9 cellular contexts compared by ENCODE assay signal in the genomic region with DNA sequence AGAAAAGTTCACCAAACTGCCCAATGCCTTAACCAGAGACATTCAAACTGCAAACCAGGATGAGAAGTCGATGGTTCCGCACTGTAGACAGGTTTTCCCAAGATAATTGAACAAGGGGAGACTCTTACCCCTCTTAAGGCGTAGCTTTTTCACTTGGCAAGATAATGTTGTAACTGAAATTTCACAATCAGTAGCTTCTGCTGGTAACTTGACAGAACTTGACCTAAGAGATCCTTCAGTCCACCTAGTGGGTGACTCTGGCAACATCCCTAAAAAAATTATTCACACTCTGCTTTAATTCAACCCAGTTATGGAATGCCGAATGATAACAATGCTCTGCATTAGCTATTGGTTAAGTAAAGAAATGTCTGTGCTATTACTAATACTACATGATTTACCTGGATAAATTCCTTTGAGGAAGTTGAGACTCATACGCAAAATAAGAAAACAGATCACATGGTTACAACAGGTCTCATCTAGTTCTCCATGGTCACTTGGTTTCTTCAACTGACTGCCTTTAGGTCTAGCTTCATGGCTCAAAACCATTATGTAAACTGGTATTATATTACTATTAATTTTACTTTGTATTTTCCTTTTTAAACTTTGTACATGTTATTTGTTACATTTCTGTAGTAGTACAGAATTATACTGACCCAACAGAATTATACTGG. TPM values are rescaled to one million over a fixed set of nuclear protein-coding genes. Genes with fewer than 3 reads are reported as not detected.
DNase-seq lines count a peak whose midpoint lies in the region; ATAC-seq and TF ChIP-seq lines count a peak whose summit lies in the region.
"Had no signal": no experiment of that assay in that cellular context is flagged by ENCODE, and none has a peak within 500 bp of the region (broad histone marks: within the 10 kb centered on the region; RNA-seq: fewer than 3 reads in every experiment).

No MANE protein-coding gene starts in this region.

- H3K4me3 Mint-ChIP-seq in activated CD4-positive, alpha-beta T cell treated with anti-CD3 and anti-CD28 coated beads, Interleukin-2, amount 10 ng/mL, durations not matched to agents 7 days and 5 days, result no peak overlapping the region
- H3K4me3 Mint-ChIP-seq: activated naive CD4-positive, alpha-beta T cell treated with anti-CD3 and anti-CD28 coated beads, Interleukin-2, amount 50 U/mL, for 24 hours had no signal

- no peak overlapping the region for H2BK5ac ChIP-seq in trophoblast cell (ENCODE audit: low read depth, low read length, poor library complexity)

- TF ChIP-seq POLR2A in Peyer's patch (IDR thresholded peaks at IDR 0.05) (no peak), esophagus muscularis mucosa (IDR thresholded peaks at IDR 0.05; ENCODE audit: low read depth) (no peak)

- no peaks in the 10 kb centered on the region for H3K36me3 ChIP-seq in Peyer's patch
- no peaks in the 10 kb centered on the region for H3K36me3 ChIP-seq in esophagus muscularis mucosa
- H3K36me3 ChIP-seq in trophoblast cell (ENCODE audit: control insufficient read depth in 1 of 2, insufficient read depth in 2 of 2, low read length in 2 of 2), result no peaks in the 10 kb centered on the region

- no peak for TF ChIP-seq EP300 in esophagus muscularis mucosa (IDR thresholded peaks at IDR 0.05)

- H3K27ac ChIP-seq in Peyer's patch, result no peak overlapping the region
- H3K27ac ChIP-seq in esophagus muscularis mucosa (replicated peaks in 1 of 4), result peak overlapping the region in 2 of 4 donors; percentile 24 to 64
- H3K27ac ChIP-seq in trophoblast cell (ENCODE audit: low read depth, low read length), result no peak overlapping the region

- H3K36me3 Mint-ChIP-seq in activated CD4-positive, alpha-beta T cell treated with anti-CD3 and anti-CD28 coated beads, Interleukin-2, amount 10 ng/mL, durations not matched to agents 7 days and 5 days (ENCODE audit: low read depth), result no peaks in the 10 kb centered on the region
- H3K36me3 Mint-ChIP-seq: activated naive CD4-positive, alpha-beta T cell treated with anti-CD3 and anti-CD28 coated beads, Interleukin-2, amount 50 U/mL, for 24 hours had no signal

- no peaks in the 10 kb centered on the region for H3K79me1 ChIP-seq in trophoblast cell (ENCODE audit: low read length)

- no peak overlapping the region for H4K8ac ChIP-seq in trophoblast cell (ENCODE audit: low read depth, low read length)

- H2AK5ac ChIP-seq in trophoblast cell (ENCODE audit: low read length), result no peak overlapping the region

- H3K9me3 Mint-ChIP-seq in activated CD4-positive, alpha-beta T cell treated with anti-CD3 and anti-CD28 coated beads, Interleukin-2, amount 10 ng/mL, durations not matched to agents 7 days and 5 days, result no peaks in the 10 kb centered on the region
- H3K9me3 Mint-ChIP-seq: activated naive CD4-positive, alpha-beta T cell treated with anti-CD3 and anti-CD28 coated beads, Interleukin-2, amount 50 U/mL, for 24 hours had no signal

- no peak overlapping the region for H4K12ac ChIP-seq in trophoblast cell (ENCODE audit: low read depth, low read length)

- H2BK12ac ChIP-seq in trophoblast cell (ENCODE audit: low read length), result no peak overlapping the region

- DNase-seq in Right ventricle myocardium inferior (ENCODE audit: missing footprints) (no peak), cardiac septum (ENCODE audit: low spot score) (no peak), Peyer's patch (no peak), esophagus muscularis mucosa (ENCODE audit: extremely low spot score) (no peak), trophoblast cell (peak; percentile 73 to 91)
- DNase-seq in NK-92 treated with Interleukin-12 subunit alpha and Interleukin-12 subunit beta, amount 100 ng/mL, for 24 hours (lab: John Stamatoyannopoulos, UW), result no peak
- no peak for DNase-seq in activated CD4-positive, alpha-beta T cell treated with anti-CD3 and anti-CD28 coated beads, Interleukin-2, amount 10 ng/mL, durations not matched to agents 7 days and 5 days

- intact Hi-C loops in Right ventricle myocardium inferior (cut with DNase I) (loop anchor here (2.0 kb wide), 1 partner anchor 69 kb away; no protein-coding TSS in a partner anchor), cardiac septum (cut with DNase I) (no loop called here), esophagus muscularis mucosa (cut with DNase I) (no loop called here)

- H3K9me3 ChIP-seq in Peyer's patch (no peaks in the 10 kb centered on the region), esophagus muscularis mucosa (no peaks in the 10 kb centered on the region), trophoblast cell (ENCODE audit: insufficient read depth, low read depth, low read length) (no peaks in the 10 kb centered on the region)

- POLR2A ChIA-PET in activated CD4-positive, alpha-beta T cell treated with anti-CD3 and anti-CD28 coated beads, Interleukin-2, amount 10 ng/mL, durations not matched to agents 7 days and 5 days (lab: Charles Lee), result no interaction called here

- no peak overlapping the region for H4K91ac ChIP-seq in trophoblast cell (ENCODE audit: low read depth, low read length)

- H3K9ac ChIP-seq in trophoblast cell (ENCODE audit: low read length), result no peak overlapping the region

- H3K4me2 ChIP-seq in trophoblast cell (ENCODE audit: low read length), result no peak overlapping the region

- peak; percentile 53 for ATAC-seq in Right ventricle myocardium inferior
- no peak for ATAC-seq in HG02678 (IDR thresholded peaks at IDR 0.05; ENCODE audit: unreplicated experiment)

- H3K23ac ChIP-seq in trophoblast cell (ENCODE audit: low read length), result no peak overlapping the region

- peaks cover 23% of the 10 kb centered on the region for H3K4me1 Mint-ChIP-seq in activated CD4-positive, alpha-beta T cell treated with anti-CD3 and anti-CD28 coated beads, Interleukin-2, amount 10 ng/mL, durations not matched to agents 7 days and 5 days

- peaks cover 12% of the 10 kb centered on the region for H3K79me2 ChIP-seq in trophoblast cell (ENCODE audit: control insufficient read depth, insufficient read depth, low read length, poor library complexity)

- no peak overlapping the region for H2BK120ac ChIP-seq in trophoblast cell (ENCODE audit: insufficient read depth, low read length, poor library complexity)

- H3K4me1 ChIP-seq in Peyer's patch (peaks cover 0 to 7% (median 0%) of the 10 kb centered on the region in 4 donors), esophagus muscularis mucosa (peaks cover 50 to 90% (median 76%) of the 10 kb centered on the region in 4 donors), trophoblast cell (ENCODE audit: control insufficient read depth in 1 of 2, insufficient read depth in 2 of 2, low read length in 2 of 2) (peaks cover 0 to 2% of the 10 kb centered on the region in 2 experiments)

- H3K14ac ChIP-seq in trophoblast cell (ENCODE audit: low read length), result no peak overlapping the region

- 68% methylated on average over 5 of the region's 5 CpGs for WGBS in esophagus muscularis mucosa
- no CpG with 5 or more reads among the region's 5 CpGs for WGBS in trophoblast cell (ENCODE audit: extremely low coverage, insufficient coverage, insufficient read length)

- TF ChIP-seq CTCF in Peyer's patch (IDR thresholded peaks at IDR 0.05) (peak in 5 of 6 experiments; percentile 9 to 59 (median 50)), esophagus muscularis mucosa (IDR thresholded peaks at IDR 0.05) (peak; percentile 39 to 61 (median 41))

- H3K18ac ChIP-seq in trophoblast cell (ENCODE audit: low read length), result no peak overlapping the region

- H3K27me3 Mint-ChIP-seq in activated CD4-positive, alpha-beta T cell treated with anti-CD3 and anti-CD28 coated beads, Interleukin-2, amount 10 ng/mL, durations not matched to agents 7 days and 5 days, result peaks cover 1% of the 10 kb centered on the region
- H3K27me3 Mint-ChIP-seq: activated naive CD4-positive, alpha-beta T cell treated with anti-CD3 and anti-CD28 coated beads, Interleukin-2, amount 50 U/mL, for 24 hours had no signal

- H3K27me3 ChIP-seq in Peyer's patch (no peaks in the 10 kb centered on the region), esophagus muscularis mucosa (no peaks in the 10 kb centered on the region), trophoblast cell (ENCODE audit: insufficient read depth, low read length) (no peaks in the 10 kb centered on the region)

- peak overlapping the region; percentile 55 for H3K4ac ChIP-seq in trophoblast cell (ENCODE audit: low read depth, low read length)

- H3K27ac Mint-ChIP-seq in activated CD4-positive, alpha-beta T cell treated with anti-CD3 and anti-CD28 coated beads, Interleukin-2, amount 10 ng/mL, durations not matched to agents 7 days and 5 days, result no peak overlapping the region
- H3K27ac Mint-ChIP-seq: activated naive CD4-positive, alpha-beta T cell treated with anti-CD3 and anti-CD28 coated beads, Interleukin-2, amount 50 U/mL, for 24 hours had no signal

- H3K4me3 ChIP-seq in Peyer's patch (no peak overlapping the region), esophagus muscularis mucosa (no peak overlapping the region), trophoblast cell (ENCODE audit: low read depth, low read length) (no peak overlapping the region)

- no peak overlapping the region for H2AFZ ChIP-seq in trophoblast cell (ENCODE audit: insufficient read depth, low read length, poor library complexity)

- CTCF ChIA-PET in activated CD4-positive, alpha-beta T cell treated with anti-CD3 and anti-CD28 coated beads, Interleukin-2, amount 10 ng/mL, durations not matched to agents 7 days and 5 days (lab: Charles Lee), result interaction anchor here (0.8 to 1.4 kb wide), 3 partner anchors 14 to 199 kb away, joined by 3 read pairs; no protein-coding TSS in a partner anchor

RNA-seq across cellular contexts. Expression of a gene that starts 9.1 kb away (rescaled TPM):
- 38.0 TPM for total RNA-seq in Right ventricle myocardium inferior
- 31.0 TPM for total RNA-seq in cardiac septum
- total RNA-seq in Peyer's patch, result 10 to 100 TPM; 47.1 to 75.1 (median 54.4) TPM
- total RNA-seq in esophagus muscularis mucosa, result 10 to 100 TPM; 52.3 to 68.5 (median 60.7) TPM
- 19.5 and 21.8 TPM in 2 replicates for polyA plus RNA-seq in trophoblast cell (2013)
- 10 to 100 TPM; 44.5 to 50.6 TPM for total RNA-seq in activated CD4-positive, alpha-beta T cell treated with anti-CD3 and anti-CD28 coated beads, Interleukin-2, amount 10 ng/mL, durations not matched to agents 7 days and 5 days

Comparison
In these comparisons a context has a peak if more than half of its experiments do, and no peak if none do; other contexts are left out.
1. DNase-seq: peak in trophoblast cell (2 of 2); none in Right ventricle myocardium inferior (single experiment), cardiac septum (single experiment), Peyer's patch (0 of 3), esophagus muscularis mucosa (single experiment), NK-92 treated with Interleukin-12 subunit alpha and Interleukin-12 subunit beta, amount 100 ng/mL, for 24 hours (single experiment) and activated CD4-positive, alpha-beta T cell treated with anti-CD3 and anti-CD28 coated beads, Interleukin-2, amount 10 ng/mL, durations not matched to agents 7 days and 5 days (single experiment).